Comparison of ENCODE assay signal across 1 cellular context in the genomic region with DNA sequence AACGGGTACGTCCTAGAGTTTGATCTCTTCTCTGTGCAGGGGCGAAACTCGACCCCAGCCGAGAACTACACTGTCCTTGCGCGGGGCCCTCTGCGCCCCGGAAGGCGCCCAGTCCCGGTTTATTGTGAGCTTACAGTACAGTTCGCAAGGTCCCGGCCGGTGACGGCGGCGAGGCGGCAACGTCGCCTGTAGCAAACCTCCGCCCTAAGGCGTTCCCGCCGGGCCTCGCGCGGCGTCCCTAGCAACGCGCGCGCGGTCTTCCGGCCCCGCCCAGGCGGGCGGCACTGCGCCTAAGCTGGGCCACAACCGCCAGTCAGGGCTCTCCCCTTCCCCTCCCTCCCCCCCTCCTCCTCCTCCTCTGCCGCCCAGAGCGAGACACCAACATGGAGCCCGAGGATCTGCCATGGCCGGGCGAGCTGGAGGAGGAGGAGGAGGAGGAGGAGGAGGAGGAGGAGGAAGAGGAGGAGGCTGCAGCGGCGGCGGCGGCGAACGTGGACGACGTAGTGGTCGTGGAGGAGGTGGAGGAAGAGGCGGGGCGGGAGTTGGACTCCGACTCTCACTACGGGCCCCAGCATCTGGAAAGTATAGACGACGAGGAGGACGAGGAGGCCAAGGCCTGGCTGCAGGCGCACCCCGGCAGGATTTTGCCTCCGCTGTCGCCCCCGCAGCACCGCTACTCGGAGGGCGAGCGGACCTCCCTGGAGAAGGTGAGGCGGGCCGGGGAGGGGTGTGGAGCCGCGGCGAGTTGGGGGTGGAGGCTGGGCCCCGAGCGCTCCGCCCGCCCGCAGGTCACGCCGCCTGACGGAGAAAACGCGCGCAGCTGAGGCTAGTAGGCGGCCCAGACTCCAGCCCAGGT.
TF ChIP-seq lines count a peak whose summit lies in the region.

Gene ALMS1, plus strand, starts transcription at position 351 of the 856 bp plus-strand sequence. Its CDS starts 33 bp downstream, at position 384.

TF ChIP-seq in endothelial cell of umbilical vein, 7 proteins besides CTCF, POLR2A, EP300 and RAD21 (continued from another document):
- no peak for TF ChIP-seq MAX (IDR thresholded peaks at IDR 0.05; ENCODE audit: insufficient read depth, insufficient read length)
TF ChIP-seq in endothelial cell of umbilical vein: peak in this region for 0.
